25 cellular contexts compared by ENCODE assay signal in the genomic region with DNA sequence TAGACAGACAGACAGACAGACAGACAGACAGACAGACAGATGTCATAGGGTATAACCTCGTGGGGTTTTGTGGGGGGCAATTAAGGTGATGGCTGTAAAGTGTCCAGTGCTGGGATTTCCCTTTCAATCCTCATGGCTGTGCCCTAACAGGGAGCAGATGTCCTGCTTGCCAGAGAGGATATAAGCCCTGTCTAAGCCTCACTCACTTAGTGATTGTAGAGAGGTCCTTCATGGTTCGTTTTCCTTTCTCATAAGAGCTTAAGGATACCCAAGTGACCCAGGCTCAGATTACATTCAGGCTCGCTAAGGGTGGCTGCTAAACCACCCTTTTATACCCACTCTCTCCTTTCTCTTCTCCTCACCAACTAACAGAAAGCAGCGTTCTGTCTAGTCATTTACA. TPM values are rescaled to one million over a fixed set of nuclear protein-coding genes. Genes with fewer than 3 reads are reported as not detected.
DNase-seq lines count a peak whose midpoint lies in the region; ATAC-seq and TF ChIP-seq lines count a peak whose summit lies in the region.
"Had no signal": no experiment of that assay in that cellular context is flagged by ENCODE, and none has a peak within 500 bp of the region (broad histone marks: within the 10 kb centered on the region; RNA-seq: fewer than 3 reads in every experiment).

No MANE protein-coding gene starts in this region.

- no peak for TF ChIP-seq CTCF in CD4-positive, alpha-beta T cell (IDR thresholded peaks at IDR 0.05)
- TF ChIP-seq CTCF in osteoblast (IDR thresholded peaks at IDR 0.05; ENCODE audit: extremely low read depth, low read depth, low read length): no peak

- POLR2A ChIA-PET in CD4-positive, alpha-beta T cell (lab: Charles Lee): interaction anchor here (0.7 kb wide), 1 partner anchor 42 kb away, joined by 3 read pairs; no protein-coding TSS in a partner anchor

- no peaks in the 10 kb centered on the region for H3F3A ChIP-seq in GM23248 (ENCODE audit: insufficient read depth)

- no peaks in the 10 kb centered on the region for H3K27me3 ChIP-seq in CD4-positive, alpha-beta T cell (ENCODE audit: control insufficient read depth, insufficient read depth, low read length)
- H3K27me3 ChIP-seq in GM23248 (replicated peaks; ENCODE audit: insufficient read depth) (no peaks in the 10 kb centered on the region), osteoblast (ENCODE audit: insufficient read depth, low read length) (no peaks in the 10 kb centered on the region)
- H3K27me3 ChIP-seq: left lung, transverse colon had no signal

- H4K20me1 ChIP-seq in GM23248 (ENCODE audit: insufficient read depth): no peaks in the 10 kb centered on the region
- no peaks in the 10 kb centered on the region for H4K20me1 ChIP-seq in osteoblast (ENCODE audit: insufficient read depth, low read length)

- H3K36me3 ChIP-seq in GM23248 (ENCODE audit: low read depth) (no peaks in the 10 kb centered on the region), osteoblast (ENCODE audit: insufficient read depth, low read length) (no peaks in the 10 kb centered on the region)
- H3K36me3 ChIP-seq: prostate gland, transverse colon had no signal

- in situ Hi-C loops in GM23248 (cut with MboI): no loop called here

- H3K9me3 ChIP-seq in CD4-positive, alpha-beta T cell (ENCODE audit: control insufficient read depth, low read length): no peaks in the 10 kb centered on the region
- H3K9me3 ChIP-seq in GM23248 (ENCODE audit: low read depth): no peaks in the 10 kb centered on the region
- H3K9me3 ChIP-seq in osteoblast (ENCODE audit: low read depth, low read length): no peaks in the 10 kb centered on the region
- H3K9me3 ChIP-seq: left lung, prostate gland, transverse colon had no signal

- no peak overlapping the region for H2AFZ ChIP-seq in GM23248
- no peak overlapping the region for H2AFZ ChIP-seq in osteoblast (ENCODE audit: low read length)

- H3K4me1 Mint-ChIP-seq in CD4-positive, alpha-beta T cell (ENCODE audit: low read depth): peaks cover 5% of the 10 kb centered on the region

- no peaks in the 10 kb centered on the region for H3K9me2 ChIP-seq in GM23248 (ENCODE audit: insufficient read depth)

- no peaks in the 10 kb centered on the region for H3K79me2 ChIP-seq in GM23248 (ENCODE audit: insufficient read depth)
- no peaks in the 10 kb centered on the region for H3K79me2 ChIP-seq in osteoblast (ENCODE audit: insufficient read depth, low read length)

- H3K4me3 ChIP-seq in GM23248 (no peak overlapping the region), osteoblast (ENCODE audit: insufficient read depth, low read length) (no peak overlapping the region)
- H3K4me3 ChIP-seq: left lung, prostate gland, transverse colon had no signal

- no peak overlapping the region for H3K4me3 Mint-ChIP-seq in CD4-positive, alpha-beta T cell
- H3K4me3 Mint-ChIP-seq: neural crest cell; stimulated activated naive CD8-positive, alpha-beta T cell treated with anti-CD3 and anti-CD28 coated beads, Interleukin-15, Interleukin-2, amounts not matched to agents 100 ng/mL and 50 ng/mL, for 24 hours; T-cell had no signal

- H3K9ac ChIP-seq in GM23248: no peak overlapping the region

- H3K36me3 Mint-ChIP-seq in CD4-positive, alpha-beta T cell (ENCODE audit: low read depth): peaks cover 30% of the 10 kb centered on the region

- no peaks in the 10 kb centered on the region for H3K9me3 Mint-ChIP-seq in CD4-positive, alpha-beta T cell
- H3K9me3 Mint-ChIP-seq: neural crest cell; stimulated activated naive CD8-positive, alpha-beta T cell treated with anti-CD3 and anti-CD28 coated beads, Interleukin-15, Interleukin-2, amounts not matched to agents 100 ng/mL and 50 ng/mL, for 24 hours; T-cell had no signal

- peak overlapping the region; percentile 52 for H3K27ac Mint-ChIP-seq in CD4-positive, alpha-beta T cell
- H3K27ac Mint-ChIP-seq: stimulated activated naive CD8-positive, alpha-beta T cell treated with anti-CD3 and anti-CD28 coated beads, Interleukin-15, Interleukin-2, amounts not matched to agents 100 ng/mL and 50 ng/mL, for 24 hours; T-cell had no signal

- CTCF ChIA-PET in CD4-positive, alpha-beta T cell (lab: Charles Lee): interaction anchor here (1.1 kb wide), 1 partner anchor 59 kb away, joined by 5 read pairs; no protein-coding TSS in a partner anchor

- intact Hi-C loops in CD4-positive, alpha-beta T cell (cut with DNase I, micrococcal nuclease): no loop called here

- no peak overlapping the region for H3K27ac ChIP-seq in CD4-positive, alpha-beta T cell (ENCODE audit: low read depth, low read length)
- H3K27ac ChIP-seq in GM23248: no peak overlapping the region
- no peak overlapping the region for H3K27ac ChIP-seq in osteoblast (ENCODE audit: low read depth, low read length)
- H3K27ac ChIP-seq: HL-60, left lung, prostate gland, transverse colon had no signal

- no peaks in the 10 kb centered on the region for H3K27me3 Mint-ChIP-seq in CD4-positive, alpha-beta T cell
- H3K27me3 Mint-ChIP-seq: stimulated activated naive CD8-positive, alpha-beta T cell treated with anti-CD3 and anti-CD28 coated beads, Interleukin-15, Interleukin-2, amounts not matched to agents 100 ng/mL and 50 ng/mL, for 24 hours; T-cell had no signal

- WGBS in GM23248 (ENCODE audit: low coverage in 1 of 2, low lambda C conversion rate in 2 of 2, missing lambda C conversion rate in 2 of 2), 2 experiments: 40 to 45% methylated on average over 4 of the region's 4 CpGs

- H3K4me2 ChIP-seq in GM23248 (ENCODE audit: unreplicated experiment) (no peak overlapping the region), osteoblast (ENCODE audit: insufficient read depth, low read length) (no peak overlapping the region)

- DNase-seq in CD4-positive, alpha-beta T cell: no peak
- DNase-seq in GM23248 (peak; percentile 19), NCI-H69 (lab: John Stamatoyannopoulos, UW) (peak; percentile 36), iris pigment epithelial cell (ENCODE audit: low read depth) (peak; percentile 43), OCI-M1 (lab: John Stamatoyannopoulos, UW) (no peak), osteoblast (ENCODE audit: insufficient read length, low spot score, missing footprints) (no peak), OCI-M2 (lab: John Stamatoyannopoulos, UW; ENCODE audit: unreplicated experiment) (no peak)
- DNase-seq: activated CD4-positive, alpha-beta T cell treated with anti-CD3 and anti-CD28 coated beads, Interleukin-2, amount 50 U/mL, for 1 hour; activated gamma-delta T cell; AML-193; amniotic stem cell; Calu3; GDM1; head of caudate nucleus; left lung; NCI-H1436; stimulated activated CD4-positive, alpha-beta T cell treated with anti-CD3 and anti-CD28 coated beads, Interleukin-4, amount 100 ng/mL, for 1 hour; T-cell; transverse colon had no signal

- H3K4me1 ChIP-seq in GM23248 (ENCODE audit: insufficient read depth) (peaks cover 10% of the 10 kb centered on the region; the same call in 1 of the 2 replicates), osteoblast (ENCODE audit: insufficient read depth, low read length) (peaks cover 4% of the 10 kb centered on the region)
- H3K4me1 ChIP-seq: left lung, prostate gland had no signal

- ATAC-seq in CD4-positive, alpha-beta T cell (ENCODE audit: poor library complexity): no peak
- ATAC-seq: left lung, Right ventricle myocardium inferior, T-cell had no signal

RNA-seq across cellular contexts. Expression of a gene that starts 19.3 kb away (rescaled TPM):
- 10 to 100 TPM; 17.4 TPM for total RNA-seq in CD4-positive, alpha-beta T cell
- 6.3 and 7.5 TPM in 2 replicates for total RNA-seq in GM23248 (2014; rRNA removed; shearing (Covaris generic))
- 6.7 and 8.1 TPM in 2 replicates for polyA plus RNA-seq in GM23248 (2016; fragmentation: Nextera tagmentation; extraction: Ambion mirVana)
- total RNA-seq in osteoblast: 3.3 and 4.7 TPM in 2 replicates

RNA-seq across cellular contexts. Expression of a gene that starts 33.2 kb away (rescaled TPM):
- 1 to 10 TPM; 5.6 to 6.9 TPM for total RNA-seq in CD4-positive, alpha-beta T cell
- total RNA-seq in GM23248 (2014; rRNA removed; shearing (Covaris generic)): 5.9 and 7.8 TPM in 2 replicates
- polyA plus RNA-seq in GM23248 (2016; fragmentation: Nextera tagmentation; extraction: Ambion mirVana): 4.1 and 4.6 TPM in 2 replicates
- 9.8 and 10.3 TPM in 2 replicates for total RNA-seq in osteoblast

RNA-seq across cellular contexts. Expression of a gene that starts 36.9 kb away (rescaled TPM):
- total RNA-seq in CD4-positive, alpha-beta T cell: not detected
- total RNA-seq in GM23248 (2014; rRNA removed; shearing (Covaris generic)): not detected in 2 replicates
- 0.20 TPM in 1 of 2 replicates, not detected in the other for polyA plus RNA-seq in GM23248 (2016; fragmentation: Nextera tagmentation; extraction: Ambion mirVana)
- not detected in 2 replicates for total RNA-seq in osteoblast
- total RNA-seq: Calu3, mononuclear cell, Right ventricle myocardium inferior had no signal

Comparison
In these comparisons a context has a peak if more than half of its experiments do, and no peak if none do; other contexts are left out.
1. DNase-seq: peak in GM23248 (single experiment), NCI-H69 (single experiment) and iris pigment epithelial cell (single experiment); none in CD4-positive, alpha-beta T cell (0 of 10), OCI-M1 (single experiment), osteoblast (single experiment) and OCI-M2 (single experiment).